8 cellular contexts compared by ENCODE assay signal in the genomic region with DNA sequence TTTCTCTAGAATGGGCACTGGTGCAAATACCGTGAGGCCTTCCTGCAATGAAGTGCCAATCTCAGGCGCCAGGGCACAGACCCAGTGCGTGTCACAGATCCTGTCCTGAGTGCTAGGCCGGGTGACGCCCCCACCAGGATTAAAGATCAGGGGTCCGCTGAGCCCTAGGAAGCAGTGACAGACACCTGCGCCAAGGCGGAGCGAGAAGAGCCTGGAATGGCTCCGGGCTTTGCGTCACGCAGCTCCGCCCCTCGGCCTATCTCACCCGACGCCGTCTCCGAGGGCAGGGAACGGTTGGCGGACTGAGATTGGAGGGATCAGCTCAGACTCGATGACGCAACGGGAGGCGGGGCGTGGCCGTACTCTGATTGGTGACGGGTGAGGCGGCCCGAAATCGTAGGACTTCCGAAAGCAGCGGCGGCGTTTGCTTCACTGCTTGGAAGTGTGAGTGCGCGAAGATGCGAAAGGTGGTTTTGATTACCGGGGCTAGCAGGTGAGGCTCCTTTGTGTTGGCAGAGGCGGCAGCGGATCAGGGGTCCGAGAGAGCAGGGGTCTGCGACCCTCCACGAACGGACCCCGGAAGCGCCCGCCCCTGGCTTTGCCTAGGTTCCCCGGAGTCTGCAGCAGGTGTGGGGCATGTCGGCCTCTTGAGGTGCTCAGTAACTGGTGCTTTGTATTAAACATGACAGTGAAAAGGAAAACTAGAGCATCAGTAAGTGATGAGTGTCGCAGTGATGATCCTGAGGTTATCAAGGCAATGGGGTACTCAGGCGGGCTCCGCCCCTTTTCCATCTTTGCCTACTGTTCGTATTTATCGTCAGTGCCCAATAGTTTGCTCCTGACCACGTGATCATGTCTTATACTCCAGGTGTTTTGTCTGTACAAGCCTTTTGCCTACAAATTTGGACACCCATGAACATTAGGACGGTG.
DNase-seq lines count a peak whose midpoint lies in the region; TF ChIP-seq lines count a peak whose summit lies in the region.
"Not testable (repeated sequence)": the region's sequence is repeated elsewhere in the genome, so short reads cannot be mapped to it uniquely, and the experiment has no call there.

No MANE protein-coding gene starts in this region.

- H3K4me3 ChIP-seq in H7 (ENCODE audit: insufficient read depth, low read depth, low read length) (peak overlapping the region; percentile 8; the same call in 1 of the 2 replicates), fibroblast of pulmonary artery (replicated peaks; ENCODE audit: low read depth, low read length) (peak overlapping the region; percentile 63)
- H3K4me3 ChIP-seq in neural cell (ENCODE audit: low read length): not testable (repeated sequence)

- peak; percentile 49 for TF ChIP-seq POLR2A in Raji (IDR thresholded peaks at IDR 0.05; ENCODE audit: insufficient read depth, low read depth, low read length)

- not testable (repeated sequence) for H3K9me2 ChIP-seq in neural cell (ENCODE audit: insufficient read depth, low read length)

- TF ChIP-seq CTCF in fibroblast of pulmonary artery (IDR thresholded peaks at IDR 0.05; ENCODE audit: low read length, missing control alignments); neural cell (IDR thresholded peaks at IDR 0.05; ENCODE audit: poor library complexity, severe bottlenecking): not testable (repeated sequence)

- not testable (repeated sequence) for H3K79me2 ChIP-seq in neural cell (replicated peaks; ENCODE audit: insufficient read depth, low read length)

- H3K27me3 ChIP-seq in H7 (ENCODE audit: control insufficient read depth, insufficient read depth, low read length); neural cell (ENCODE audit: insufficient read depth, low read depth, low read length): not testable (repeated sequence)

- H3K9ac ChIP-seq in neural cell (ENCODE audit: low read length): not testable (repeated sequence)

- not testable (repeated sequence) for H3K9me3 ChIP-seq in neural cell (ENCODE audit: low read length)

- not testable (repeated sequence) for H3K27ac ChIP-seq in neural cell (ENCODE audit: low read length)

- not testable (repeated sequence) for TF ChIP-seq EP300 in neural cell (conservative IDR thresholded peaks at IDR 0.05; ENCODE audit: poor library complexity, severe bottlenecking)

- H2AFZ ChIP-seq in neural cell (ENCODE audit: low read depth, low read length): not testable (repeated sequence)

- H4K20me1 ChIP-seq in neural cell (ENCODE audit: insufficient read depth): not testable (repeated sequence)

- not testable (repeated sequence) for H3F3A ChIP-seq in neural cell (ENCODE audit: insufficient read depth, low read length, poor library complexity, severe bottlenecking)

- H3K36me3 ChIP-seq in H7 (replicated peaks; ENCODE audit: control insufficient read depth, insufficient read depth, low read length); neural cell (ENCODE audit: insufficient read depth, low read length): not testable (repeated sequence)

- peak; percentile 67 for DNase-seq in ELR (ENCODE audit: low read depth)
- not testable (repeated sequence) for DNase-seq in H7
- DNase-seq in LoVo (ENCODE audit: low spot score): peak; percentile 43
- peak; percentile 74 for DNase-seq in activated effector memory CD4-positive, alpha-beta T cell treated with Interleukin-2 at 50 U/mL for 16 hours
- peak; percentile 68 for DNase-seq in fibroblast of pulmonary artery (ENCODE audit: low read depth)
- DNase-seq in stimulated activated naive CD4-positive, alpha-beta T cell (lab: John Stamatoyannopoulos, UW): peak; percentile 72 to 85 (median 78)

- H3K4me2 ChIP-seq in neural cell (ENCODE audit: low read length): not testable (repeated sequence)

- TF ChIP-seq RAD21 in neural cell (conservative IDR thresholded peaks at IDR 0.05): not testable (repeated sequence)

TF ChIP-seq in neural cell, 6 proteins besides CTCF, POLR2A, EP300 and RAD21:
- TF ChIP-seq POLR2AphosphoS5 (IDR thresholded peaks at IDR 0.05): peak; percentile 46
